In the genomic region with DNA sequence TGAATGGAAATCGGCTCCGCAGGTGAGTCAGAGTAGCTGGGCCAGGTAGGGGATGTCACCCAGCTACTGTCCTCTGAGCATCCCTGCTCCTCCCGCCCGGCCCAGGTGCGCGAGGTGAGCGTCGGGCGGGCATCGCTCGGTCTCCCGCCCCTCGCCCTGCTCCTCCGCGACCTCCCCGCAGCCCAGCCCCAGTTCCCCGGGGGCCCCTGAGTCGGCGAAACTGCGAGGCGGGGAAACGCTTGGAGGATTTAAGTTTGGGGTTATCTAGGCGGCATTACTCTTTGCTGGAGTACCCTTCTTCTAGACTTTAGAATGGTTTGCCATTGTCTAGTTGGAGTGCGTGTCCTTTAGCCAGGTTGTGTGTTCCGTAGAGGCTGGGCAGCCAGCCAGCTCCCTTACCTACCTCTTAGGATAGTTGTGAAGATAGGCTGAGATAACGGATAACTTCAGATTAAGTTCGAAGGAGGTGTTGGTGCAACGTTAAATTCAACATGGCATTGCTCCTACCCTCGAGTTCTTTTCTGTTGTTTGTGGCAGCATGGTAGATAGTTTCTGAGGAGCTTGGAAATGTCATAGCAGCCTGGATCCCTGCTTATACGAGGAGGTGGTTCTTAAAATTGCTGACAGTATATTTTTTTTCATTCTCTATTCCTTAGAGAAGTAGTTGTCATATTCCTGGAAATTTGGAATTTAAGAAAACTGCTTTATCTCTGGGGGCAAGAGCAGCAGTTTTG, we compare ENCODE assay signal across 1 cellular context.
TF ChIP-seq lines count a peak whose summit lies in the region.

No MANE protein-coding gene starts in this region.

TF ChIP-seq in IMR-90, 13 proteins besides CTCF, POLR2A, EP300 and RAD21:
- TF ChIP-seq SMC3 (IDR thresholded peaks at IDR 0.05; ENCODE audit: low read depth, low read length): no peak
- TF ChIP-seq MAFK (IDR thresholded peaks at IDR 0.05; ENCODE audit: low read depth, low read length): peak; percentile 93
TF ChIP-seq in IMR-90: peak in this region for 1.
